16 cellular contexts compared by ENCODE assay signal in the genomic region with DNA sequence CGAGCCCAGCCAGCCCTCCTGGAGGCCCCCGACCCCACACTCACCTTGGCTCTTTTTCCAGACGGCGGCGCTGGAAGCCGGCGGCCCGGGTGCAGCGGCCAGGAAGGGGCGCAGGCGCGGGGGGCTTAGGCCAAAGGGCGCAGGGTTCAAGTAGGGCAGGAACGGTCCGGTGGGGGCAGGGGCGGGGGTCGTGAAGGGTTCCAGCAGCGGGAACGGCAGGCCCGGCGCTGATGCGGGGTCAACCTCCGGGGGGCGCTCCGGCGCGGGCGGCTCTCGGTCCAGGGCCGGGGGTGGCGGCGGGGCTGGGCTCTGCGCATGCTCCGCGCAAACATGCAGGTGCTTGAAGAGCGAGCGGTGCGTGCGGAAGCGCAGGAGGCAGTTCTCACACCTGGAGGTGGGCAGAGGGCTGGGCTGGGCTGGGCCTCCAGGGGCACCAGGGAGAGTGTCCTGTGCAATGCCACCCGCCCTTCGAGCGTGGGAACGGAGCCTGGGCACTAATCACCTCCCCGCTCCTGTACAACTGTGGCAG. TPM values are rescaled to one million over a fixed set of nuclear protein-coding genes. Genes with fewer than 3 reads are reported as not detected.
DNase-seq lines count a peak whose midpoint lies in the region; ATAC-seq and TF ChIP-seq lines count a peak whose summit lies in the region.
"Had no signal": no experiment of that assay in that cellular context is flagged by ENCODE, and none has a peak within 500 bp of the region (broad histone marks: within the 10 kb centered on the region; RNA-seq: fewer than 3 reads in every experiment).

No MANE protein-coding gene starts in this region.

- CTCF ChIA-PET in HCT116 (lab: Charles Lee) = interaction anchor here (0.9 kb wide), 1 partner anchor 158 kb away, joined by 4 read pairs; no protein-coding TSS in a partner anchor

- intact Hi-C loops in HCT116 (cut with micrococcal nuclease) = loop anchor here (10.0 kb wide), 1 partner anchor 97 kb away; a partner anchor contains a TSS
- intact Hi-C loops in colonic mucosa (cut with DNase I) = no loop called here
- intact Hi-C loops in mucosa of descending colon (cut with DNase I, micrococcal nuclease) = no loop called here

- no peaks in the 10 kb centered on the region for H3K27me3 Mint-ChIP-seq in activated T-helper 17 cell treated with anti-CD3 and anti-CD28 coated beads, Interleukin-2, amount 50 U/mL, for 72 hours
- H3K27me3 Mint-ChIP-seq: activated T-cell treated with anti-CD3 and anti-CD28 coated beads, Interleukin-2, amount 50 U/mL, for 24 hours; IgD-negative memory B cell; naive thymus-derived CD8-positive, alpha-beta T cell had no signal

- H3K36me3 ChIP-seq in DND-41 (ENCODE audit: insufficient read depth, low read length) = peaks cover 13% of the 10 kb centered on the region; the same call in 1 of the 2 replicates
- H3K36me3 ChIP-seq in HCT116 (ENCODE audit: control insufficient read depth in 1 of 2, insufficient read depth in 2 of 2, low read length in 2 of 2) = no peaks in the 10 kb centered on the region
- no peaks in the 10 kb centered on the region for H3K36me3 ChIP-seq in colonic mucosa
- no peaks in the 10 kb centered on the region for H3K36me3 ChIP-seq in mucosa of descending colon (ENCODE audit: low read depth)
- H3K36me3 ChIP-seq: prostate gland had no signal

- no peaks in the 10 kb centered on the region for H3K9me3 Mint-ChIP-seq in activated T-helper 17 cell treated with anti-CD3 and anti-CD28 coated beads, Interleukin-2, amount 50 U/mL, for 72 hours
- H3K9me3 Mint-ChIP-seq: activated T-cell treated with anti-CD3 and anti-CD28 coated beads, Interleukin-2, amount 50 U/mL, for 24 hours; IgD-negative memory B cell; naive thymus-derived CD8-positive, alpha-beta T cell had no signal

- no peak overlapping the region for H3K4me3 ChIP-seq in DND-41 (ENCODE audit: low read depth in 1 of 2, low read length in 2 of 2)
- H3K4me3 ChIP-seq in HCT116 (replicated peaks in 1 of 2; ENCODE audit: low read depth in 1 of 2, low read length in 2 of 2) = peak overlapping the region; percentile 59 to 78
- H3K4me3 ChIP-seq in colonic mucosa = no peak overlapping the region
- no peak overlapping the region for H3K4me3 ChIP-seq in mucosa of descending colon
- H3K4me3 ChIP-seq: prostate gland had no signal

- TF ChIP-seq CTCF in DND-41 (IDR thresholded peaks at IDR 0.05; ENCODE audit: borderline replicate concordance, extremely low read depth, low read length, poor library complexity, severe bottlenecking) = peak; percentile 25
- TF ChIP-seq CTCF in HCT116 (IDR thresholded peaks at IDR 0.05 in 2 of 3, conservative IDR thresholded peaks at IDR 0.05 in 1 of 3; ENCODE audit: borderline replicate concordance in 1 of 3, insufficient read depth in 1 of 3, low read depth in 2 of 3, low read length in 2 of 3) = peak in 2 of 3 experiments; percentile 33 to 55; a peak in 3 of 6 replicates
- TF ChIP-seq CTCF in colonic mucosa (IDR thresholded peaks at IDR 0.05) = no peak
- no peak for TF ChIP-seq CTCF in mucosa of descending colon (IDR thresholded peaks at IDR 0.05)

- H3K27ac Mint-ChIP-seq in activated T-helper 17 cell treated with anti-CD3 and anti-CD28 coated beads, Interleukin-2, amount 50 U/mL, for 72 hours = no peak overlapping the region
- H3K27ac Mint-ChIP-seq: IgD-negative memory B cell had no signal

- ATAC-seq in DND-41 (ENCODE audit: insufficient read depth, low read depth) (no peak), HCT116 (peak; percentile 41), mucosa of descending colon (no peak)
- ATAC-seq in activated T-helper 17 cell treated with anti-CD3 and anti-CD28 coated beads, Interleukin-2, amount 50 U/mL, for 72 hours (replicated peaks) = no peak
- ATAC-seq: naive thymus-derived CD8-positive, alpha-beta T cell had no signal

- no peak for TF ChIP-seq RAD21 in HCT116 (IDR thresholded peaks at IDR 0.05; ENCODE audit: low read depth)

- no peak overlapping the region for H3K27ac ChIP-seq in DND-41 (ENCODE audit: low read length)
- H3K27ac ChIP-seq in HCT116 (ENCODE audit: low read depth, low read length) = peak overlapping the region; percentile 95
- no peak overlapping the region for H3K27ac ChIP-seq in colonic mucosa
- H3K27ac ChIP-seq: prostate gland had no signal

- POLR2A ChIA-PET in HCT116 (lab: Charles Lee) = no interaction called here

- peaks cover 6% of the 10 kb centered on the region for H3K36me3 Mint-ChIP-seq in activated T-helper 17 cell treated with anti-CD3 and anti-CD28 coated beads, Interleukin-2, amount 50 U/mL, for 72 hours (ENCODE audit: low read depth)

- no TSS peak for BruUV-seq in HCT116 (replicated peaks; lab: Mats Ljungman, UMichigan)

- H3K27me3 ChIP-seq in DND-41 (ENCODE audit: insufficient read depth, low read length, poor library complexity) = no peaks in the 10 kb centered on the region
- H3K27me3 ChIP-seq in HCT116 (ENCODE audit: insufficient read depth, low read length) = no peaks in the 10 kb centered on the region
- no peaks in the 10 kb centered on the region for H3K27me3 ChIP-seq in colonic mucosa

- H3K4me1 Mint-ChIP-seq in activated T-helper 17 cell treated with anti-CD3 and anti-CD28 coated beads, Interleukin-2, amount 50 U/mL, for 72 hours = peaks cover 13% of the 10 kb centered on the region

- H3K9me3 ChIP-seq in DND-41 (ENCODE audit: insufficient read depth, low read length, severe bottlenecking) (no peaks in the 10 kb centered on the region), HCT116 (ENCODE audit: control insufficient read depth in 1 of 2, insufficient read depth in 1 of 2, low read depth in 1 of 2, low read length in 2 of 2) (no peaks in the 10 kb centered on the region), colonic mucosa (no peaks in the 10 kb centered on the region), mucosa of descending colon (no peaks in the 10 kb centered on the region)
- H3K9me3 ChIP-seq: prostate gland had no signal

- H3K4me1 ChIP-seq in DND-41 (ENCODE audit: insufficient read depth, low read length) (peaks cover 29% of the 10 kb centered on the region), HCT116 (ENCODE audit: control insufficient read depth in 1 of 2, insufficient read depth in 2 of 2, low read length in 2 of 2) (peaks cover 22 to 43% of the 10 kb centered on the region in 2 experiments), colonic mucosa (peaks cover 6% of the 10 kb centered on the region), mucosa of descending colon (ENCODE audit: low read depth) (peaks cover 13% of the 10 kb centered on the region)

- DNase-seq in DND-41 (no peak), HCT116 (ENCODE audit: low read depth, low spot score) (peak; percentile 53), colonic mucosa (peak; percentile 53), mucosa of descending colon (peak; percentile 40 to 71 (median 62)), SW480 (ENCODE audit: low spot score) (no peak), cerebellum (ENCODE audit: low spot score) (no peak), NCI-H2227 treated with DMSO at 0.1 percent for 48 hours (lab: John Stamatoyannopoulos, UW) (no peak)
- DNase-seq: activated CD4-positive, alpha-beta T cell treated with anti-CD3 and anti-CD28 coated beads, Interleukin-2, amount 50 U/mL, for 4 hours; central memory CD4-positive, alpha-beta T cell; effector memory CD4-positive, alpha-beta T cell; HCEC 1CT; naive thymus-derived CD8-positive, alpha-beta T cell had no signal

- H3K79me2 ChIP-seq in DND-41 (ENCODE audit: insufficient read depth, low read length) (peaks cover 12% of the 10 kb centered on the region), HCT116 (ENCODE audit: insufficient read depth, low read length) (no peaks in the 10 kb centered on the region)

- no peak for TF ChIP-seq POLR2A in HCT116 (IDR thresholded peaks at IDR 0.05; ENCODE audit: borderline replicate concordance, extremely low read depth, insufficient read depth, insufficient read length)

- no peak overlapping the region for H3K4me3 Mint-ChIP-seq in activated T-helper 17 cell treated with anti-CD3 and anti-CD28 coated beads, Interleukin-2, amount 50 U/mL, for 72 hours

- H2AFZ ChIP-seq in DND-41 (ENCODE audit: low read depth, low read length) (no peak overlapping the region), HCT116 (ENCODE audit: low read depth, low read length, poor library complexity, severe bottlenecking) (no peak overlapping the region)

- H3K4me2 ChIP-seq in DND-41 (ENCODE audit: insufficient read depth, low read length) (0 out of 2 replicates have a peak overlapping the region, but pooled peaks have one; percentile 12), HCT116 (ENCODE audit: low read length) (peak overlapping the region; percentile 87)

- H3K9me2 ChIP-seq in HCT116 (ENCODE audit: insufficient read depth) = no peaks in the 10 kb centered on the region

- H4K20me1 ChIP-seq in DND-41 (ENCODE audit: insufficient read depth, low read length) (no peaks in the 10 kb centered on the region), HCT116 (ENCODE audit: insufficient read depth) (no peaks in the 10 kb centered on the region)

- H3K9ac ChIP-seq in DND-41 (ENCODE audit: low read depth, low read length) (no peak overlapping the region), HCT116 (ENCODE audit: low read length) (peak overlapping the region; percentile 50), colonic mucosa (ENCODE audit: low read depth in 2 of 2, low read length in 2 of 2) (no peak overlapping the region)

- RAD21 ChIA-PET in HCT116 (lab: Charles Lee; ENCODE audit: low non-redundant PET in 1 of 2, low total read pairs in 2 of 2, uncharacterized antibody in 2 of 2, unreplicated experiment in 2 of 2) = no interaction called here

TF ChIP-seq in HCT116, 20 proteins besides CTCF, POLR2A, EP300 and RAD21:
- TF ChIP-seq EGR1 (IDR thresholded peaks at IDR 0.05; ENCODE audit: low read depth) = no peak
- TF ChIP-seq, protein P1, sequence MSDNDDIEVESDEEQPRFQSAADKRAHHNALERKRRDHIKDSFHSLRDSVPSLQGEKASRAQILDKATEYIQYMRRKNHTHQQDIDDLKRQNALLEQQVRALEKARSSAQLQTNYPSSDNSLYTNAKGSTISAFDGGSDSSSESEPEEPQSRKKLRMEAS (IDR thresholded peaks at IDR 0.05) = peak; percentile 48; the same call in 1 of the 2 replicates

RNA-seq across cellular contexts. Expression of a gene that starts 2.3 kb away (rescaled TPM):
- total RNA-seq in HCT116 (2021; ENCODE audit: unreplicated experiment) (31.9 TPM), colonic mucosa (10 to 100 TPM; 19.5 to 31.9 TPM), mucosa of descending colon (10 to 100 TPM; 22.2 to 22.7 (median 22.3) TPM), cerebellum (5.0 TPM)
- polyA plus RNA-seq in HCT116 (2012) = 29.8 and 35.3 TPM in 2 replicates
- 10 to 100 TPM; 18.4 to 19.1 TPM for total RNA-seq in activated T-helper 17 cell treated with anti-CD3 and anti-CD28 coated beads, Interleukin-2, amount 50 U/mL, for 72 hours

RNA-seq across cellular contexts. Expression of a gene that starts 9.2 kb away (rescaled TPM):
- total RNA-seq in HCT116 (2021; ENCODE audit: unreplicated experiment) (1.3 TPM), colonic mucosa (under 1 TPM; 0.49 to 0.96 TPM), mucosa of descending colon (1 to 10 TPM; 1.1 to 1.5 (median 1.2) TPM), cerebellum (0.18 TPM)
- 1.3 and 1.5 TPM in 2 replicates for polyA plus RNA-seq in HCT116 (2012)
- 1 to 10 TPM; 1.1 to 2.9 TPM for total RNA-seq in activated T-helper 17 cell treated with anti-CD3 and anti-CD28 coated beads, Interleukin-2, amount 50 U/mL, for 72 hours
- polyA plus RNA-seq: IgD-negative memory B cell had no signal

Comparison
In these comparisons a context has a peak if more than half of its experiments do, and no peak if none do; other contexts are left out.
1. DNase-seq: peak in HCT116 (single experiment), colonic mucosa (single experiment) and mucosa of descending colon (3 of 3); none in DND-41 (single experiment), SW480 (single experiment), cerebellum (single experiment) and NCI-H2227 treated with DMSO at 0.1 percent for 48 hours (single experiment).
2. H3K4me3 ChIP-seq: peak in HCT116 (2 of 2); none in DND-41 (0 of 2), colonic mucosa (single experiment) and mucosa of descending colon (single experiment).
3. CTCF ChIP-seq: peak in DND-41 (single experiment) and HCT116 (2 of 3); none in colonic mucosa (single experiment) and mucosa of descending colon (single experiment).